ENCODE assay signal across 28 cellular contexts in genomic region chr1:199920635-199921034, GRCh38.
"Had no signal": no experiment of that assay in that cellular context is flagged by ENCODE, and none has a peak within 500 bp of the region (broad histone marks: within the 10 kb centered on the region; RNA-seq: fewer than 3 reads in every experiment).

No MANE protein-coding gene starts in this region.

- H3K9me3 ChIP-seq: colonic mucosa, esophagus muscularis mucosa, esophagus squamous epithelium, gastrocnemius medialis, gastroesophageal sphincter, heart left ventricle, heart right ventricle had no signal

- H3K36me3 ChIP-seq: colonic mucosa, esophagus muscularis mucosa, esophagus squamous epithelium, gastrocnemius medialis, gastroesophageal sphincter, heart left ventricle, heart right ventricle had no signal

- H3K27me3 ChIP-seq: esophagus muscularis mucosa, esophagus squamous epithelium, foreskin keratinocyte, gastrocnemius medialis, gastroesophageal sphincter, heart left ventricle, heart right ventricle, hepatocyte had no signal

- H3K27ac ChIP-seq: colonic mucosa, coronary artery, dorsolateral prefrontal cortex, epithelial cell of prostate, esophagus muscularis mucosa, esophagus squamous epithelium, foreskin keratinocyte, gastrocnemius medialis, gastroesophageal sphincter, heart left ventricle, heart right ventricle, hepatocyte had no signal

- FAIRE-seq: colon, endometrium, endothelial cell of umbilical vein, frontal cortex had no signal

- H3K4me2 ChIP-seq: hepatocyte had no signal

- H2AFZ ChIP-seq: hepatocyte had no signal

- H3K79me2 ChIP-seq: hepatocyte had no signal

- H3K4me1 ChIP-seq: colonic mucosa, esophagus muscularis mucosa, esophagus squamous epithelium, foreskin keratinocyte, gastrocnemius medialis, gastroesophageal sphincter, heart left ventricle, heart right ventricle had no signal

- DNase-seq: colonic mucosa; cortex of kidney; dermis blood vessel endothelial cell; dorsolateral prefrontal cortex; effector CD4-positive, alpha-beta T cell; effector CD8-positive, alpha-beta T cell; effector memory CD4-positive, alpha-beta T cell; effector memory CD8-positive, alpha-beta T cell; endodermal cell; esophagus squamous epithelium; foreskin fibroblast; foreskin keratinocyte; foreskin melanocyte; gastrocnemius medialis; glutamatergic neuron; head of caudate nucleus; heart left ventricle; heart right ventricle had no signal

- ATAC-seq: effector memory CD8-positive, alpha-beta T cell; esophagus mucosa; foreskin keratinocyte; gastrocnemius medialis; gastroesophageal sphincter; heart left ventricle; heart right ventricle had no signal

- H3K4me3 ChIP-seq: colonic mucosa, coronary artery, dorsolateral prefrontal cortex, esophagus muscularis mucosa, esophagus squamous epithelium, gastrocnemius medialis, gastroesophageal sphincter, heart left ventricle, heart right ventricle, hepatocyte had no signal
